In genomic region chr19:6483235-6483634, GRCh38 we compare ENCODE assay signal across 22 cellular contexts. TPM values are rescaled to one million over a fixed set of nuclear protein-coding genes. Genes with fewer than 3 reads are reported as not detected.
A peak's percentile ranks its signal among the peaks of the same experiment; 100 is the strongest.
DNase-seq lines count a peak whose midpoint lies in the region; ATAC-seq and TF ChIP-seq lines count a peak whose summit lies in the region.
"Had no signal": no experiment of that assay in that cellular context is flagged by ENCODE, and none has a peak within 500 bp of the region (broad histone marks: within the 10 kb centered on the region; RNA-seq: fewer than 3 reads in every experiment).

No MANE protein-coding gene starts in this region.

- CTCF ChIA-PET in activated CD4-positive, alpha-beta memory T cell treated with anti-CD3 and anti-CD28 coated beads for 36 hours (lab: Charles Lee), result no interaction called here

- H3K4me1 Mint-ChIP-seq in activated CD4-positive, alpha-beta memory T cell treated with anti-CD3 and anti-CD28 coated beads for 36 hours (ENCODE audit: low read depth), result peaks cover 30% of the 10 kb centered on the region

- H3K27ac Mint-ChIP-seq in activated CD4-positive, alpha-beta memory T cell treated with anti-CD3 and anti-CD28 coated beads for 36 hours, result peak overlapping the region; percentile 3
- H3K27ac Mint-ChIP-seq: H9 had no signal

- no peak for DNase-seq in left ventricle myocardium superior
- DNase-seq in left cardiac atrium, result no peak
- DNase-seq in activated CD4-positive, alpha-beta memory T cell treated with anti-CD3 and anti-CD28 coated beads for 36 hours, result no peak
- peak; percentile 3 for DNase-seq in epidermal melanocyte (ENCODE audit: insufficient read length, low spot score)
- DNase-seq in right atrium auricular region (ENCODE audit: low spot score), result no peak
- DNase-seq in NCI-H128 (lab: John Stamatoyannopoulos, UW; ENCODE audit: unreplicated experiment), result no peak
- DNase-seq in NCI-H1105 (lab: John Stamatoyannopoulos, UW), result no peak
- DNase-seq in HPDE6-E6E7 (ENCODE audit: extremely low spot score), result no peak
- DNase-seq: activated CD4-positive, CD25-positive, alpha-beta regulatory T cell treated with anti-CD3 and anti-CD28 coated beads, Interleukin-2, amount 50 U/mL, for 72 hours; activated CD8-positive, alpha-beta memory T cell treated with anti-CD3 and anti-CD28 coated beads, Interleukin-2, amount 50 U/mL, for 48 hours; activated gamma-delta T cell treated with Interleukin-2 at 50 U/mL for 16 hours; aorta; caudate nucleus; GDM1; H9; mesenchymal stem cell; NCI-H187 treated with DMSO at 0.1 percent for 48 hours; right lobe of liver had no signal

- no peaks in the 10 kb centered on the region for H3K4me1 ChIP-seq in right atrium auricular region
- H3K4me1 ChIP-seq: parathyroid adenoma, right lobe of liver had no signal

- no peak overlapping the region for H3K4me3 ChIP-seq in right atrium auricular region
- H3K4me3 ChIP-seq: right lobe of liver had no signal

- POLR2A ChIA-PET in activated CD4-positive, alpha-beta memory T cell treated with anti-CD3 and anti-CD28 coated beads for 36 hours (lab: Charles Lee), result no interaction called here

- H3K4me3 Mint-ChIP-seq in activated CD4-positive, alpha-beta memory T cell treated with anti-CD3 and anti-CD28 coated beads for 36 hours, result no peak overlapping the region
- H3K4me3 Mint-ChIP-seq: CD14-positive monocyte, H9 had no signal

- ATAC-seq in left ventricle myocardium superior (peak; percentile 21), left cardiac atrium (no peak)
- ATAC-seq: right lobe of liver, Right ventricle myocardium inferior had no signal

- no peaks in the 10 kb centered on the region for H3K27me3 ChIP-seq in right atrium auricular region
- H3K27me3 ChIP-seq: right lobe of liver had no signal

- H3K36me3 Mint-ChIP-seq in activated CD4-positive, alpha-beta memory T cell treated with anti-CD3 and anti-CD28 coated beads for 36 hours, result peaks cover 1% of the 10 kb centered on the region

- TF ChIP-seq CTCF in right atrium auricular region (IDR thresholded peaks at IDR 0.05), result no peak

- no peaks in the 10 kb centered on the region for H3K27me3 Mint-ChIP-seq in activated CD4-positive, alpha-beta memory T cell treated with anti-CD3 and anti-CD28 coated beads for 36 hours

- H3K9me3 Mint-ChIP-seq in activated CD4-positive, alpha-beta memory T cell treated with anti-CD3 and anti-CD28 coated beads for 36 hours, result no peaks in the 10 kb centered on the region
- H3K9me3 Mint-ChIP-seq: H9 had no signal

- H3K27ac ChIP-seq in right atrium auricular region, result no peak overlapping the region
- H3K27ac ChIP-seq: parathyroid adenoma, right lobe of liver had no signal

- no peaks in the 10 kb centered on the region for H3K36me3 ChIP-seq in right atrium auricular region
- H3K36me3 ChIP-seq: right lobe of liver had no signal

- H3K9me3 ChIP-seq in right atrium auricular region, result no peaks in the 10 kb centered on the region

- intact Hi-C loops in left ventricle myocardium superior (cut with micrococcal nuclease), result no loop called here
- intact Hi-C loops in left cardiac atrium (cut with DNase I), result no loop called here
- intact Hi-C loops in activated CD4-positive, alpha-beta memory T cell treated with anti-CD3 and anti-CD28 coated beads for 36 hours (cut with micrococcal nuclease), result no loop called here

RNA-seq across cellular contexts. Expression of gene DENND1C, which starts 1.6 kb away (rescaled TPM):
- total RNA-seq in left ventricle myocardium superior (0.87 TPM), left cardiac atrium (1 to 10 TPM; 1.1 to 1.9 TPM), right atrium auricular region (under 1 TPM; 0.30 to 0.75 TPM)
- total RNA-seq in activated CD4-positive, alpha-beta memory T cell treated with anti-CD3 and anti-CD28 coated beads for 36 hours, result 10 to 100 TPM; 62.1 to 69.3 TPM
- total RNA-seq: dermis microvascular lymphatic vessel endothelial cell had no signal

RNA-seq across cellular contexts. Expression of gene TUBB4A, which starts 18.9 kb away (rescaled TPM):
- total RNA-seq in left ventricle myocardium superior (2.8 TPM), left cardiac atrium (1 to 10 TPM in 1 of 2 donors, under 1 TPM in 1; 0.94 to 4.2 TPM), right atrium auricular region (1 to 10 TPM in 1 of 2 donors, under 1 TPM in 1; 0.83 to 2.3 TPM)
- 10 to 100 TPM in 1 of 2 experiments, 1 to 10 TPM in 1; 8.3 to 11.2 TPM for total RNA-seq in activated CD4-positive, alpha-beta memory T cell treated with anti-CD3 and anti-CD28 coated beads for 36 hours
- total RNA-seq: dermis microvascular lymphatic vessel endothelial cell had no signal

RNA-seq across cellular contexts. Expression of gene CRB3, which starts 19.2 kb away (rescaled TPM):
- total RNA-seq in left ventricle myocardium superior (not detected), left cardiac atrium (not detected), right atrium auricular region (1 to 10 TPM in 1 of 2 donors, under 1 TPM in 1; 0.33 to 2.5 TPM)
- total RNA-seq in activated CD4-positive, alpha-beta memory T cell treated with anti-CD3 and anti-CD28 coated beads for 36 hours, result 1 to 10 TPM; 1.6 to 2.4 TPM
- total RNA-seq: aorta, dermis microvascular lymphatic vessel endothelial cell, Right ventricle myocardium inferior had no signal

RNA-seq across cellular contexts. Expression of gene SLC25A23, which starts 23.6 kb away (rescaled TPM):
- total RNA-seq in left ventricle myocardium superior (110 TPM), left cardiac atrium (10 to 100 TPM; 58.8 to 69.2 TPM), right atrium auricular region (100 to 1,000 TPM in 1 of 2 donors, 10 to 100 TPM in 1; 88.7 to 103 TPM)
- 10 to 100 TPM; 28.6 to 29.6 TPM for total RNA-seq in activated CD4-positive, alpha-beta memory T cell treated with anti-CD3 and anti-CD28 coated beads for 36 hours

RNA-seq across cellular contexts. Expression of gene TNFSF9, which starts 47.6 kb away (rescaled TPM):
- total RNA-seq in left ventricle myocardium superior (1.0 TPM), left cardiac atrium (under 1 TPM; 0.29 to 0.71 TPM), right atrium auricular region (under 1 TPM in 1 of 2 donors, not detected in 1; 0.43 TPM)
- 1 to 10 TPM; 1.2 to 1.4 TPM for total RNA-seq in activated CD4-positive, alpha-beta memory T cell treated with anti-CD3 and anti-CD28 coated beads for 36 hours

Comparison
In these comparisons a context has a peak if more than half of its experiments do, and no peak if none do; other contexts are left out.
1. RNA of gene DENND1C, which starts 1.6 kb away (total RNA-seq): 62.1 to 69.3 TPM in activated CD4-positive, alpha-beta memory T cell treated with anti-CD3 and anti-CD28 coated beads for 36 hours; 1.1 to 1.9 TPM in left cardiac atrium, 0.87 TPM in left ventricle myocardium superior (single experiment) and 0.30 to 0.75 TPM in right atrium auricular region; every median in the first group is over 10 times any median in the second.